In genomic region chr1:200896571-200897187, GRCh38 we compare ENCODE assay signal across 11 cellular contexts. TPM values are rescaled to one million over a fixed set of nuclear protein-coding genes. Genes with fewer than 3 reads are reported as not detected.
A peak's percentile ranks its signal among the peaks of the same experiment; 100 is the strongest.
DNase-seq lines count a peak whose midpoint lies in the region; ATAC-seq and TF ChIP-seq lines count a peak whose summit lies in the region.
"Had no signal": no experiment of that assay in that cellular context is flagged by ENCODE, and none has a peak within 500 bp of the region (broad histone marks: within the 10 kb centered on the region; RNA-seq: fewer than 3 reads in every experiment).

No MANE protein-coding gene starts in this region.

- no peaks in the 10 kb centered on the region; a peak in 1 of 5 replicates for H3K9me3 Mint-ChIP-seq in H9
- H3K9me3 Mint-ChIP-seq in CD4-positive, alpha-beta T cell: no peaks in the 10 kb centered on the region
- H3K9me3 Mint-ChIP-seq: memory B cell had no signal

- peaks cover 17% of the 10 kb centered on the region for H3K23me2 ChIP-seq in H9 (ENCODE audit: insufficient read length, low read depth, low read length, poor library complexity, severe bottlenecking)

- H3K4me2 ChIP-seq in H9 (ENCODE audit: insufficient read depth, insufficient read length, low read length): no peak overlapping the region

- CTCF ChIA-PET in Panc1 (lab: Charles Lee): interaction anchor here (1.2 kb wide), 1 partner anchor 75 kb away, joined by 4 read pairs; no protein-coding TSS in a partner anchor
- CTCF ChIA-PET in CD4-positive, alpha-beta T cell (lab: Charles Lee): no interaction called here

- no peak overlapping the region for H3K9ac ChIP-seq in H9 (ENCODE audit: extremely low read depth, insufficient read length, low read length)

- no peak overlapping the region for H2BK120ac ChIP-seq in H9 (ENCODE audit: low read depth, low read length, poor library complexity, severe bottlenecking)

- no peak overlapping the region for H3T11ph ChIP-seq in H9 (ENCODE audit: low read length)

- no peak overlapping the region for H4K91ac ChIP-seq in H9 (ENCODE audit: insufficient read length, low read depth, low read length)

- H4K8ac ChIP-seq in H9 (replicated peaks; ENCODE audit: insufficient read length, low read depth, low read length): no peak overlapping the region

- no peak overlapping the region for H3K14ac ChIP-seq in H9 (ENCODE audit: insufficient read depth, low read length)

- H3K9me3 ChIP-seq in H9 (ENCODE audit: control insufficient read depth, low read depth, low read length): no peaks in the 10 kb centered on the region
- H3K9me3 ChIP-seq in Panc1 (ENCODE audit: control insufficient read depth, insufficient read depth, low read depth, low read length): no peaks in the 10 kb centered on the region
- no peaks in the 10 kb centered on the region for H3K9me3 ChIP-seq in prostate gland
- no peaks in the 10 kb centered on the region for H3K9me3 ChIP-seq in ascending aorta
- no peaks in the 10 kb centered on the region for H3K9me3 ChIP-seq in CD4-positive, alpha-beta T cell (ENCODE audit: control insufficient read depth, low read length)

- in situ Hi-C loops in Panc1 (cut with HindIII; ENCODE audit: low pct_unique_long_range_greater_than_20kb, low sequenced_read_pairs): no loop called here

- peaks cover 20 to 38% (median 37%) of the 10 kb centered on the region in 3 experiments; a peak in 6 of 7 replicates for H3K36me3 Mint-ChIP-seq in H9 (ENCODE audit: insufficient read depth in 1 of 3, low read depth in 3 of 3)
- no peaks in the 10 kb centered on the region for H3K36me3 Mint-ChIP-seq in CD4-positive, alpha-beta T cell (ENCODE audit: low read depth)
- H3K36me3 Mint-ChIP-seq: memory B cell had no signal

- POLR2A ChIA-PET in Panc1 (lab: Charles Lee): no interaction called here
- POLR2A ChIA-PET in CD4-positive, alpha-beta T cell (lab: Charles Lee): interaction anchor here (0.6 kb wide), 1 partner anchor 11 kb away, joined by 3 read pairs; no protein-coding TSS in a partner anchor

- no peak overlapping the region for H3K18ac ChIP-seq in H9 (ENCODE audit: insufficient read length, low read depth, low read length)

- no peak overlapping the region for H2AFZ ChIP-seq in H9 (ENCODE audit: low read length)

- H3K27me3 Mint-ChIP-seq in H9 (ENCODE audit: low read depth): no peaks in the 10 kb centered on the region
- peaks cover 14% of the 10 kb centered on the region for H3K27me3 Mint-ChIP-seq in CD4-positive, alpha-beta T cell

- no peak overlapping the region for H2AK5ac ChIP-seq in H9 (ENCODE audit: insufficient read length, low read length)

- H2BK15ac ChIP-seq in H9 (ENCODE audit: low read depth, low read length): no peak overlapping the region

- no peak overlapping the region for H3K4ac ChIP-seq in H9 (ENCODE audit: low read depth, low read length)

- H3K4me3 Mint-ChIP-seq in H9: peak overlapping the region in 1 of 2 experiments; percentile 53; a peak in 2 of 5 replicates
- H3K4me3 Mint-ChIP-seq in CD4-positive, alpha-beta T cell: no peak overlapping the region
- H3K4me3 Mint-ChIP-seq: memory B cell had no signal

- H3K27me3 ChIP-seq in H9 (ENCODE audit: insufficient read depth, low read length): no peaks in the 10 kb centered on the region
- H3K27me3 ChIP-seq in Panc1 (ENCODE audit: control insufficient read depth, insufficient read depth, low read length): no peaks in the 10 kb centered on the region
- no peaks in the 10 kb centered on the region for H3K27me3 ChIP-seq in foreskin keratinocyte
- H3K27me3 ChIP-seq in prostate gland (replicated peaks; ENCODE audit: insufficient read depth): no peaks in the 10 kb centered on the region
- no peaks in the 10 kb centered on the region for H3K27me3 ChIP-seq in ascending aorta
- peaks cover 3% of the 10 kb centered on the region for H3K27me3 ChIP-seq in CD4-positive, alpha-beta T cell (ENCODE audit: control insufficient read depth, insufficient read depth, low read length)

- DNase-seq in H9 (no peak), Panc1 (ENCODE audit: low read depth, low spot score) (no peak), foreskin keratinocyte (peak; percentile 72 to 81), prostate gland (ENCODE audit: low spot score) (peak; percentile 50), ascending aorta (ENCODE audit: low spot score in 2 of 2) (no peak), retina (no peak)
- no peak for DNase-seq in CD4-positive, alpha-beta T cell
- DNase-seq in activated CD8-positive, alpha-beta memory T cell treated with anti-CD3 and anti-CD28 coated beads, Interleukin-2, amount 50 U/mL, for 48 hours: no peak
- DNase-seq: activated CD8-positive, alpha-beta memory T cell treated with anti-CD3 and anti-CD28 coated beads, Interleukin-2, amount 50 U/mL, for 4 hours had no signal

- WGBS in H9 (ENCODE audit: extremely low coverage, insufficient read length, low lambda C conversion rate): no CpG with 5 or more reads among the region's 10 CpGs
- WGBS in prostate gland: 51% methylated on average over 10 of the region's 10 CpGs

- peaks cover 22% of the 10 kb centered on the region; the same call in 1 of the 2 replicates for H3K79me2 ChIP-seq in H9 (ENCODE audit: insufficient read depth, low read length)

- intact Hi-C loops in Panc1 (cut with micrococcal nuclease; ENCODE audit: unreplicated experiment): no loop called here
- intact Hi-C loops in prostate gland (cut with DNase I): no loop called here
- intact Hi-C loops in ascending aorta (cut with DNase I): no loop called here
- intact Hi-C loops in CD4-positive, alpha-beta T cell (cut with DNase I, micrococcal nuclease): no loop called here

- peak overlapping the region in 2 of 3 experiments; percentile 40 to 89; a peak in 4 of 7 replicates for H3K27ac Mint-ChIP-seq in H9
- no peak overlapping the region for H3K27ac Mint-ChIP-seq in CD4-positive, alpha-beta T cell
- H3K27ac Mint-ChIP-seq: memory B cell had no signal

- H4K5ac ChIP-seq in H9 (ENCODE audit: insufficient read length, low read depth, low read length): no peak overlapping the region

- no peak overlapping the region for H2BK20ac ChIP-seq in H9 (ENCODE audit: low read depth, low read length, poor library complexity, severe bottlenecking)

- H4K20me1 ChIP-seq in H9 (ENCODE audit: control insufficient read depth, insufficient read depth, insufficient read length): peaks cover 2% of the 10 kb centered on the region

- H3K23ac ChIP-seq in H9 (ENCODE audit: insufficient read length, low read depth, low read length): no peak overlapping the region

- no peak overlapping the region for H2BK5ac ChIP-seq in H9 (ENCODE audit: insufficient read length, low read length)

- no peak overlapping the region for H3K56ac ChIP-seq in H9 (ENCODE audit: insufficient read length, low read depth, low read length)

- H3K36me3 ChIP-seq in Panc1 (ENCODE audit: control insufficient read depth, insufficient read depth, low read length) (no peaks in the 10 kb centered on the region), prostate gland (no peaks in the 10 kb centered on the region), ascending aorta (no peaks in the 10 kb centered on the region)

- ATAC-seq in Panc1 (peak; percentile 42), foreskin keratinocyte (peak; percentile 71)
- no peak for ATAC-seq in CD4-positive, alpha-beta T cell (ENCODE audit: poor library complexity)

- no peak overlapping the region for H2BK12ac ChIP-seq in H9 (ENCODE audit: insufficient read length, low read depth, low read length)

- no peak overlapping the region for H3K27ac ChIP-seq in H9 (ENCODE audit: insufficient read length, low read depth, low read length)
- H3K27ac ChIP-seq in Panc1 (ENCODE audit: low read length): peak overlapping the region; percentile 45
- H3K27ac ChIP-seq in foreskin keratinocyte: peak overlapping the region; percentile 54
- peak overlapping the region in 1 of 2 donors; percentile 17 for H3K27ac ChIP-seq in prostate gland
- H3K27ac ChIP-seq in ascending aorta: no peak overlapping the region
- H3K27ac ChIP-seq in CD4-positive, alpha-beta T cell (ENCODE audit: low read depth, low read length): no peak overlapping the region

- peaks cover 53 to 59% of the 10 kb centered on the region in 2 experiments for H3K4me1 Mint-ChIP-seq in H9
- peaks cover 7% of the 10 kb centered on the region for H3K4me1 Mint-ChIP-seq in CD4-positive, alpha-beta T cell (ENCODE audit: low read depth)

- peaks cover 18% of the 10 kb centered on the region; the same call in 1 of the 2 replicates for H3K4me1 ChIP-seq in H9 (ENCODE audit: insufficient read depth, low read length)
- H3K4me1 ChIP-seq in Panc1 (ENCODE audit: control insufficient read depth, insufficient read depth, low read length): peaks cover 25% of the 10 kb centered on the region
- H3K4me1 ChIP-seq in foreskin keratinocyte: peaks cover 23% of the 10 kb centered on the region
- no peaks in the 10 kb centered on the region for H3K4me1 ChIP-seq in prostate gland (replicated peaks)
- peaks cover 0 to under 1% of the 10 kb centered on the region in 2 donors for H3K4me1 ChIP-seq in ascending aorta

- H3K79me1 ChIP-seq in H9 (ENCODE audit: insufficient read depth, low read depth, low read length, poor library complexity, severe bottlenecking): peaks cover 7% of the 10 kb centered on the region

- no TSS peak for BruUV-seq in Panc1 (replicated peaks; lab: Mats Ljungman, UMichigan)

- H3K4me3 ChIP-seq in Panc1 (ENCODE audit: low read depth in 2 of 2, low read length in 2 of 2): no peak overlapping the region
- peak overlapping the region; percentile 29 to 30 for H3K4me3 ChIP-seq in prostate gland
- no peak overlapping the region for H3K4me3 ChIP-seq in ascending aorta

- TF ChIP-seq POLR2A in prostate gland (IDR thresholded peaks at IDR 0.05): peak; percentile 85

- no peak for TF ChIP-seq CTCF in H9 (conservative IDR thresholded peaks at IDR 0.05)
- TF ChIP-seq CTCF in Panc1 (IDR thresholded peaks at IDR 0.05): no peak
- no peak for TF ChIP-seq CTCF in foreskin keratinocyte (conservative IDR thresholded peaks at IDR 0.05)
- TF ChIP-seq CTCF in prostate gland (IDR thresholded peaks at IDR 0.05): no peak
- no peak for TF ChIP-seq CTCF in ascending aorta (IDR thresholded peaks at IDR 0.05)
- no peak for TF ChIP-seq CTCF in CD4-positive, alpha-beta T cell (IDR thresholded peaks at IDR 0.05)

RNA-seq across cellular contexts. Expression of gene INAVA, which starts 2.0 kb away (rescaled TPM):
- total RNA-seq in H9 (2021) (36.8 and 37.2 TPM in 2 replicates), Panc1 (2021; ENCODE audit: unreplicated experiment) (3.6 TPM), foreskin keratinocyte (21.3 and 41.7 TPM in 2 replicates), prostate gland (10 to 100 TPM in 1 of 2 donors, 1 to 10 TPM in 1; 7.4 to 27.1 TPM), ascending aorta (not detected)
- polyA plus RNA-seq in Panc1 (2012; ENCODE audit: insufficient read length): 3.3 TPM
- 17.5 and 30.4 TPM in 2 replicates for polyA plus RNA-seq in foreskin keratinocyte
- total RNA-seq in CD4-positive, alpha-beta T cell: under 1 TPM in 1 of 2 experiments, not detected in 1; 0.22 TPM
- total RNA-seq: SK-MEL-5 had no signal

RNA-seq across cellular contexts. Expression of gene GPR25, which starts 23.9 kb away (rescaled TPM):
- total RNA-seq in H9 (2021) (not detected in 2 replicates), Panc1 (2021; ENCODE audit: unreplicated experiment) (not detected), foreskin keratinocyte (not detected in 2 replicates), prostate gland (1 to 10 TPM in 1 of 2 donors, not detected in 1; 1.2 TPM), ascending aorta (not detected)
- not detected for polyA plus RNA-seq in Panc1 (2012; ENCODE audit: insufficient read length)
- polyA plus RNA-seq in foreskin keratinocyte: not detected in 2 replicates
- 1 to 10 TPM; 2.7 to 3.3 TPM for total RNA-seq in CD4-positive, alpha-beta T cell
- total RNA-seq: SK-MEL-5 had no signal

Comparison
In these comparisons a context has a peak if more than half of its experiments do, and no peak if none do; other contexts are left out.
1. DNase-seq: peak in foreskin keratinocyte (2 of 2) and prostate gland (single experiment); none in H9 (single experiment), Panc1 (single experiment), ascending aorta (0 of 2), retina (single experiment), CD4-positive, alpha-beta T cell (0 of 10) and activated CD8-positive, alpha-beta memory T cell treated with anti-CD3 and anti-CD28 coated beads, Interleukin-2, amount 50 U/mL, for 48 hours (single experiment).
2. H3K27ac ChIP-seq: peak in Panc1 (single experiment) and foreskin keratinocyte (single experiment); none in H9 (single experiment), ascending aorta (0 of 2) and CD4-positive, alpha-beta T cell (single experiment).
3. H3K4me3 ChIP-seq: peak in prostate gland (2 of 2); none in Panc1 (0 of 2) and ascending aorta (0 of 2).